Comparison of ENCODE assay signal across 8 cellular contexts in genomic region chr19:13526552-13526951, GRCh38. TPM values are rescaled to one million over a fixed set of nuclear protein-coding genes. Genes with fewer than 3 reads are reported as not detected.
DNase-seq lines count a peak whose midpoint lies in the region; ATAC-seq and TF ChIP-seq lines count a peak whose summit lies in the region.

No MANE protein-coding gene starts in this region.

- intact Hi-C loops in lower lobe of right lung (cut with DNase I) (no loop called here), sciatic nerve (cut with DNase I) (no loop called here)

- ATAC-seq in lower lobe of right lung (no peak), sciatic nerve (no peak), HG02763 (IDR thresholded peaks at IDR 0.05; ENCODE audit: unreplicated experiment) (no peak)

- no peak overlapping the region for H3K27ac ChIP-seq in lower lobe of right lung

- DNase-seq in AG20443 (ENCODE audit: low spot score) (peak; percentile 33), EH (ENCODE audit: low read depth) (peak; percentile 20), NCI-H69 (lab: John Stamatoyannopoulos, UW) (peak; percentile 40), epithelial cell of proximal tubule (ENCODE audit: low read depth) (no peak), D341Med (ENCODE audit: low spot score) (no peak), lower lobe of right lung (no peak), sciatic nerve (ENCODE audit: low spot score) (no peak)

- H3K36me3 ChIP-seq in lower lobe of right lung = no peaks in the 10 kb centered on the region

- H3K4me1 ChIP-seq in lower lobe of right lung = no peaks in the 10 kb centered on the region

- no peaks in the 10 kb centered on the region for H3K9me3 ChIP-seq in lower lobe of right lung

- H3K4me3 ChIP-seq in epithelial cell of proximal tubule (ENCODE audit: low read depth, low read length) (no peak overlapping the region), lower lobe of right lung (no peak overlapping the region)

- H3K27me3 ChIP-seq in lower lobe of right lung (ENCODE audit: low read depth) = peaks cover 22% of the 10 kb centered on the region

- TF ChIP-seq CTCF in epithelial cell of proximal tubule (conservative IDR thresholded peaks at IDR 0.05; ENCODE audit: low read depth, low read length) (peak; percentile 50), lower lobe of right lung (IDR thresholded peaks at IDR 0.05) (no peak)

RNA-seq across cellular contexts. Expression of gene CACNA1A, which starts 20.3 kb away (rescaled TPM):
- total RNA-seq in epithelial cell of proximal tubule (0.07 and 0.98 TPM in 2 replicates), lower lobe of right lung (0.71 TPM), sciatic nerve (37.4 TPM)

Comparison
In these comparisons a context has a peak if more than half of its experiments do, and no peak if none do; other contexts are left out.
1. DNase-seq: peak in AG20443 (single experiment), EH (single experiment) and NCI-H69 (single experiment); none in epithelial cell of proximal tubule (single experiment), D341Med (single experiment), lower lobe of right lung (single experiment) and sciatic nerve (single experiment).
2. RNA of gene CACNA1A, which starts 20.3 kb away (total RNA-seq): 37.4 TPM in sciatic nerve (single experiment); 0.07 to 0.98 TPM in epithelial cell of proximal tubule and 0.71 TPM in lower lobe of right lung (single experiment); every median in the first group is over 10 times any median in the second.